17 cellular contexts compared by ENCODE assay signal in the genomic region with DNA sequence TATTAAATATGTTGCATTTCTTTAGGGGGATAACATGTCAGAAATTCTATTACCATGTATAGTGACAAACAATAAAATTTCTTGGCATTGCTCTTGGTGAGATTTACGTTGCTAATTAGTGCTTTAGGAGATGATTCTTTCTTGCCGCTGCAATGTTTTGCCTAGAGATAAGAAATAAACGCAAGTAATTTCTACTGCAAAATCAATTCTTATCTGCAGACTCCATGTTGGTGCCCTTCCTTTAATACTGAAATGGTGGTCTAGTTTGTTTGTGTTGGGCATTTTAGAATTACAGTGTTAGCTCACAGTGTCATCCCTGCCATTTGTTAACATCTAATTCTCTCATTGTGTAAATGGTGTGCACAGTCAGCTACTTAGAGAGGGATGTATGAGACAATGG. TPM values are rescaled to one million over a fixed set of nuclear protein-coding genes. Genes with fewer than 3 reads are reported as not detected.
DNase-seq lines count a peak whose midpoint lies in the region; ATAC-seq and TF ChIP-seq lines count a peak whose summit lies in the region.
"Had no signal": no experiment of that assay in that cellular context is flagged by ENCODE, and none has a peak within 500 bp of the region (broad histone marks: within the 10 kb centered on the region; RNA-seq: fewer than 3 reads in every experiment).

No MANE protein-coding gene starts in this region.

- H3K27ac ChIP-seq in HEK293 (ENCODE audit: extremely low read depth, low read depth, low read length) (no peak overlapping the region), colonic mucosa (no peak overlapping the region)
- H3K27ac ChIP-seq: BLaER1 had no signal

- POLR2A ChIA-PET in HEK293 (lab: Yijun Ruan, JAX), result no interaction called here

- H3K36me3 ChIP-seq in HEK293 (ENCODE audit: control insufficient read depth in 2 of 2, insufficient read depth in 1 of 2, low read length in 2 of 2) (no peaks in the 10 kb centered on the region), colonic mucosa (no peaks in the 10 kb centered on the region)
- H3K36me3 ChIP-seq: BE2C, BLaER1 had no signal

- intact Hi-C loops in colonic mucosa (cut with DNase I), result no loop called here

- H3K27me3 ChIP-seq in colonic mucosa, result no peaks in the 10 kb centered on the region
- H3K27me3 ChIP-seq: BE2C, BLaER1 had no signal

- H3K4me1 ChIP-seq in HEK293 (ENCODE audit: control insufficient read depth, insufficient read depth, low read length), result peaks cover 12% of the 10 kb centered on the region; the same call in 1 of the 2 replicates
- H3K4me1 ChIP-seq in colonic mucosa, result no peaks in the 10 kb centered on the region
- H3K4me1 ChIP-seq: BE2C, BLaER1 had no signal

- no peak for ATAC-seq in GM21529 (IDR thresholded peaks at IDR 0.05; ENCODE audit: unreplicated experiment)
- ATAC-seq: GM12878 had no signal

- DNase-seq in OCI-M1 (lab: John Stamatoyannopoulos, UW) (peak; percentile 27), NCI-H2107 treated with DMSO at 0.1 percent for 48 hours (lab: John Stamatoyannopoulos, UW; ENCODE audit: unreplicated experiment) (no peak), colonic mucosa (no peak)
- DNase-seq: 8988T; ACHN; BE2C; C1 segment of cervical spinal cord; CD4-positive, alpha-beta memory T cell; CD4-positive, CD25-positive, alpha-beta regulatory T cell; CD8-positive, alpha-beta memory T cell; COR-L47; GDM1 had no signal

- H3K9ac ChIP-seq in colonic mucosa (ENCODE audit: low read depth in 2 of 2, low read length in 2 of 2), result no peak overlapping the region
- H3K9ac ChIP-seq: BLaER1 had no signal

- TF ChIP-seq CTCF in HEK293 (tag by site-specific recombination; IDR thresholded peaks at IDR 0.05) (no peak), colonic mucosa (IDR thresholded peaks at IDR 0.05) (no peak)

- H3K4me3 ChIP-seq in HEK293 (ENCODE audit: low read depth, low read length), result no peak overlapping the region
- no peak overlapping the region for H3K4me3 ChIP-seq in colonic mucosa
- H3K4me3 ChIP-seq: BLaER1, GM12878 had no signal

- CTCF ChIA-PET in HEK293 (lab: Yijun Ruan, JAX), result interaction anchor here (1.1 kb wide), 1 partner anchor 13 kb away, joined by 3 read pairs; no protein-coding TSS in a partner anchor

- no peaks in the 10 kb centered on the region for H3K9me3 ChIP-seq in HEK293 (ENCODE audit: control insufficient read depth, insufficient read depth, low read depth, low read length)
- H3K9me3 ChIP-seq in colonic mucosa, result no peaks in the 10 kb centered on the region
- H3K9me3 ChIP-seq: BE2C, BLaER1 had no signal

TF ChIP-seq in HEK293, 187 proteins besides CTCF, POLR2A, EP300 and RAD21 (continues in another document):
- TF ChIP-seq TRIM28 (IDR thresholded peaks at IDR 0.05; ENCODE audit: borderline replicate concordance, low read length), result peak; percentile 73; the same call in 1 of the 2 replicates
- no peak for TF ChIP-seq KLF7 (tag by site-specific recombination; IDR thresholded peaks at IDR 0.05; ENCODE audit: borderline replicate concordance)
- TF ChIP-seq, protein P1, sequence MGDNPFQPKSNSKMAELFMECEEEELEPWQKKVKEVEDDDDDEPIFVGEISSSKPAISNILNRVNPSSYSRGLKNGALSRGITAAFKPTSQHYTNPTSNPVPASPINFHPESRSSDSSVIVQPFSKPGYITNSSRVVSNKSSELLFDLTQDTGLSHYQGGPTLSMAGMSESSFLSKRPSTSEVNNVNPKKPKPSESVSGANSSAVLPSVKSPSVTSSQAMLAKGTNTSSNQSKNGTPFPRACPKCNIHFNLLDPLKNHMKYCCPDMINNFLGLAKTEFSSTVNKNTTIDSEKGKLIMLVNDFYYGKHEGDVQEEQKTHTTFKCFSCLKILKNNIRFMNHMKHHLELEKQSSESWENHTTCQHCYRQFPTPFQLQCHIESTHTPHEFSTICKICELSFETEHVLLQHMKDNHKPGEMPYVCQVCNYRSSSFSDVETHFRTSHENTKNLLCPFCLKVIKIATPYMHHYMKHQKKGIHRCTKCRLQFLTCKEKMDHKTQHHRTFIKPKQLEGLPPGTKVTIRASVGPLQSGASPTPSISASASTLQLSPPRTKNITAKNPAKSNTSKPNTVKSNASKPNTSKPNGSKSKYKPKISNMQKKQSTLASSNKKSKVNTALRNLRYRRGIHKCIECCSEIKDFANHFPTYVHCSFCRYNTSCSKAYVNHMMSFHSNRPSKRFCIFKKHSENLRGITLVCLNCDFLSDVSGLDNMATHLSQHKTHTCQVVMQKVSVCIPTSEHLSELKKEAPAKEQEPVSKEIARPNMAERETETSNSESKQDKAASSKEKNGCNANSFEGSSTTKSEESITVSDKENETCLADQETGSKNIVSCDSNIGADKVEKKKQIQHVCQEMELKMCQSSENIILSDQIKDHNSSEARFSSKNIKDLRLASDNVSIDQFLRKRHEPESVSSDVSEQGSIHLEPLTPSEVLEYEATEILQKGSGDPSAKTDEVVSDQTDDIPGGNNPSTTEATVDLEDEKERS (tag by site-specific recombination; IDR thresholded peaks at IDR 0.05), result no peak
- TF ChIP-seq, protein P2, sequence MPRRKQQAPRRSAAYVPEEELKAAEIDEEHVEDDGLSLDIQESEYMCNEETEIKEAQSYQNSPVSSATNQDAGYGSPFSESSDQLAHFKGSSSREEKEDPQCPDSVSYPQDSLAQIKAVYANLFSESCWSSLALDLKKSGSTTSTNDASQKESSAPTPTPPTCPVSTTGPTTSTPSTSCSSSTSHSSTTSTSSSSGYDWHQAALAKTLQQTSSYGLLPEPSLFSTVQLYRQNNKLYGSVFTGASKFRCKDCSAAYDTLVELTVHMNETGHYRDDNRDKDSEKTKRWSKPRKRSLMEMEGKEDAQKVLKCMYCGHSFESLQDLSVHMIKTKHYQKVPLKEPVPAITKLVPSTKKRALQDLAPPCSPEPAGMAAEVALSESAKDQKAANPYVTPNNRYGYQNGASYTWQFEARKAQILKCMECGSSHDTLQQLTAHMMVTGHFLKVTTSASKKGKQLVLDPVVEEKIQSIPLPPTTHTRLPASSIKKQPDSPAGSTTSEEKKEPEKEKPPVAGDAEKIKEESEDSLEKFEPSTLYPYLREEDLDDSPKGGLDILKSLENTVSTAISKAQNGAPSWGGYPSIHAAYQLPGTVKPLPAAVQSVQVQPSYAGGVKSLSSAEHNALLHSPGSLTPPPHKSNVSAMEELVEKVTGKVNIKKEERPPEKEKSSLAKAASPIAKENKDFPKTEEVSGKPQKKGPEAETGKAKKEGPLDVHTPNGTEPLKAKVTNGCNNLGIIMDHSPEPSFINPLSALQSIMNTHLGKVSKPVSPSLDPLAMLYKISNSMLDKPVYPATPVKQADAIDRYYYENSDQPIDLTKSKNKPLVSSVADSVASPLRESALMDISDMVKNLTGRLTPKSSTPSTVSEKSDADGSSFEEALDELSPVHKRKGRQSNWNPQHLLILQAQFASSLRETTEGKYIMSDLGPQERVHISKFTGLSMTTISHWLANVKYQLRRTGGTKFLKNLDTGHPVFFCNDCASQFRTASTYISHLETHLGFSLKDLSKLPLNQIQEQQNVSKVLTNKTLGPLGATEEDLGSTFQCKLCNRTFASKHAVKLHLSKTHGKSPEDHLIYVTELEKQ (tag by site-specific recombination; IDR thresholded peaks at IDR 0.05; ENCODE audit: borderline replicate concordance), result no peak
- no peak for TF ChIP-seq ZNF426 (tag by site-specific recombination; IDR thresholded peaks at IDR 0.05)
- no peak for TF ChIP-seq ZFHX2 (tag by site-specific recombination; conservative IDR thresholded peaks at IDR 0.05)
- no peak for TF ChIP-seq BCL11A (tag by site-specific recombination; IDR thresholded peaks at IDR 0.05; ENCODE audit: low read depth)
- TF ChIP-seq ZNF701 (tag by site-specific recombination; IDR thresholded peaks at IDR 0.05), result no peak
- TF ChIP-seq, protein P3, sequence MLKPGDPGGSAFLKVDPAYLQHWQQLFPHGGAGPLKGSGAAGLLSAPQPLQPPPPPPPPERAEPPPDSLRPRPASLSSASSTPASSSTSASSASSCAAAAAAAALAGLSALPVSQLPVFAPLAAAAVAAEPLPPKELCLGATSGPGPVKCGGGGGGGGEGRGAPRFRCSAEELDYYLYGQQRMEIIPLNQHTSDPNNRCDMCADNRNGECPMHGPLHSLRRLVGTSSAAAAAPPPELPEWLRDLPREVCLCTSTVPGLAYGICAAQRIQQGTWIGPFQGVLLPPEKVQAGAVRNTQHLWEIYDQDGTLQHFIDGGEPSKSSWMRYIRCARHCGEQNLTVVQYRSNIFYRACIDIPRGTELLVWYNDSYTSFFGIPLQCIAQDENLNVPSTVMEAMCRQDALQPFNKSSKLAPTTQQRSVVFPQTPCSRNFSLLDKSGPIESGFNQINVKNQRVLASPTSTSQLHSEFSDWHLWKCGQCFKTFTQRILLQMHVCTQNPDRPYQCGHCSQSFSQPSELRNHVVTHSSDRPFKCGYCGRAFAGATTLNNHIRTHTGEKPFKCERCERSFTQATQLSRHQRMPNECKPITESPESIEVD (tag by site-specific recombination; IDR thresholded peaks at IDR 0.05), result peak; percentile 55; the same call in 1 of the 2 replicates
- no peak for TF ChIP-seq ZNF677 (tag by site-specific recombination; IDR thresholded peaks at IDR 0.05)
- TF ChIP-seq ZNF133 (tag by site-specific recombination; IDR thresholded peaks at IDR 0.05), result no peak
- TF ChIP-seq FEZF1 (tag by site-specific recombination; IDR thresholded peaks at IDR 0.05), result peak; percentile 77
- TF ChIP-seq ZNF112 (tag by site-specific recombination; IDR thresholded peaks at IDR 0.05), result no peak
- TF ChIP-seq ZNF184 (tag by site-specific recombination; IDR thresholded peaks at IDR 0.05), result no peak

RNA-seq across cellular contexts. Expression of a gene that starts 34.6 kb away (rescaled TPM):
- total RNA-seq in colonic mucosa, result 1 to 10 TPM in 1 of 2 donors, under 1 TPM in 1; 0.59 to 1.7 TPM
- total RNA-seq: CD4-positive, alpha-beta memory T cell; CD4-positive, CD25-positive, alpha-beta regulatory T cell; CD8-positive, alpha-beta memory T cell; G401 had no signal
